Comparison of ENCODE assay signal across 8 cellular contexts in the genomic region with DNA sequence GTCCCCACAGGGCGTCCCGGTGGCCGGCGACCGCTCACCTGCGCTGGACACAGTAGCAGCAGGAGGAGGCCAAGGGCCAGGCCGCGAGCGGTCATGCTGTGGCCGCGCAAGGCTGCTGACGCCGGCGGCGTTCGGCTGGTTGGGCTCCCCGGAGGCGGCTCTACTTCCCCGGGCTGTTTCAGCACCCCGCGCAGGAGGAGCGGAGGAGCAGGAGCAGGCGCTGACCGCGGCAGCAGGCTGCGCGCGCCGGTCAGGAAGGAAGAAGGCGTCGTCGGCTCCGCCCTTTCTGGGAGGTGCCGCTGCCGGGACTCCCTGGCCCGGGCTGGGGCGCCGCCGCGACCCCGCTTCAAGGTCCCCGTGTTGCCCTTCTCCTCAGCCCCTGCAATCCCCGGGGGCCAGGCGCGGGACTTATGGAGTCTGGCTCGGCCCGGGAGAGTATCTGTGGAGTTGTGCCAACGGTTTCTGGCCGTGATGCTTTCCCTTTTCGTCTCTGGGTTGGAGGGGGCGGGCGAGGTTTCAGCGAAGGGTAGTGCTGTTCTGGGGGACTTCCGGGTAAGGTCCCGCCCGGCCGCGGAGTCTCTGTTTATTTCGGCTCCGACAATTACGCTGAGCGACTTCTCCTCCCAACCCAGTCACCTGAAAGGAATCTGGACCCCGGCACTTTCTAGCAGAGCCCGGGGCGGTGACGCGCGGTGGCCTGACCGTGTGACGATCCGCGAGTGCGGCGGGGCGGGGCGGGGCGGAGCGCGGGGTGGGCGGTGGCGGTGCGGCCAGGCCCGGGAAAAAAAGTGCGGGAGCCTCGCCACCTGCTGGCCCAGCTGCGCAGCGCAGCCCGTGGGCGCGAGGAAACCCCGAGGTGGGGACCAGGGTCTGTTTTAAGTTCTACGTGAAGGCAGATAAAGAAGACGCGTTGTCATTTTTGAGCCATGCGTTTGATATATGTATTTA. TPM values are rescaled to one million over a fixed set of nuclear protein-coding genes. Genes with fewer than 3 reads are reported as not detected.
A peak's percentile ranks its signal among the peaks of the same experiment; 100 is the strongest.
DNase-seq lines count a peak whose midpoint lies in the region; ATAC-seq, FAIRE-seq and TF ChIP-seq lines count a peak whose summit lies in the region.

A gene (minus strand): TSS at position 258 of the 948 bp plus-strand sequence. CDS start 163 bp downstream, at position 95.

- peak within 1 kb of the TSS; percentile 85 to 97 (median 90) for H3K4me2 ChIP-seq in BLaER1 treated with 17β-estradiol and CSF1 and Interleukin-3, amounts not matched to agents 10 nM and 100 nM

- TF ChIP-seq CTCF in coronary artery (IDR thresholded peaks at IDR 0.05), result peak; percentile 89

- peak within 1 kb of the TSS; percentile 94 for H3K4me3 Mint-ChIP-seq in activated CD4-positive, alpha-beta T cell treated with anti-CD3 and anti-CD28 coated beads, Interleukin-2, amount 10 ng/mL, durations not matched to agents 24 days and 14 days

- H3K27ac ChIP-seq in BLaER1 treated with 17β-estradiol and CSF1 and Interleukin-3, amounts not matched to agents 10 nM and 100 nM, result peak within 1 kb of the TSS; percentile 88 to 97 (median 94)
- peak within 1 kb of the TSS; percentile 99 to 100 for H3K27ac ChIP-seq in coronary artery

- H3K4me1 ChIP-seq in BLaER1 treated with 17β-estradiol and CSF1 and Interleukin-3, amounts not matched to agents 10 nM and 100 nM, result peaks cover 32 to 57% (median 39%) of the 10 kb centered on the region in 10 experiments

- peak within 1 kb of the TSS; percentile 96 for H3K27ac Mint-ChIP-seq in activated CD4-positive, alpha-beta T cell treated with anti-CD3 and anti-CD28 coated beads, Interleukin-2, amount 10 ng/mL, durations not matched to agents 24 days and 14 days

- no peaks in the 10 kb centered on the region for H3K9me3 ChIP-seq in BLaER1 treated with 17β-estradiol and CSF1 and Interleukin-3, amounts not matched to agents 10 nM and 100 nM (replicated peaks in 1 of 11)

- no peaks in the 10 kb centered on the region for H3K9me3 Mint-ChIP-seq in activated CD4-positive, alpha-beta T cell treated with anti-CD3 and anti-CD28 coated beads, Interleukin-2, amount 10 ng/mL, durations not matched to agents 24 days and 14 days

- DNase-seq in GM19239 (ENCODE audit: insufficient read length, low spot score) (peak; percentile 88), NCI-H526 (lab: John Stamatoyannopoulos, UW) (peak; percentile 51 to 88), coronary artery (ENCODE audit: low spot score) (peak; percentile 97), left lobe of liver (ENCODE audit: low spot score) (peak; percentile 94)
- peak; percentile 98 for DNase-seq in activated CD4-positive, alpha-beta T cell treated with anti-CD3 and anti-CD28 coated beads, Interleukin-2, amount 10 ng/mL, durations not matched to agents 24 days and 14 days
- DNase-seq in stimulated activated CD4-positive, alpha-beta T cell treated with anti-CD3 and anti-CD28 coated beads, Interleukin-2, amount 100 ng/mL, for 4 hours (ENCODE audit: low read depth), result peak; percentile 87

- H3K27me3 ChIP-seq in BLaER1 treated with 17β-estradiol and CSF1 and Interleukin-3, amounts not matched to agents 10 nM and 100 nM, result no peaks in the 10 kb centered on the region

- H3K27me3 Mint-ChIP-seq in activated CD4-positive, alpha-beta T cell treated with anti-CD3 and anti-CD28 coated beads, Interleukin-2, amount 10 ng/mL, durations not matched to agents 24 days and 14 days, result peaks cover 3% of the 10 kb centered on the region

- intact Hi-C loops in activated CD4-positive, alpha-beta T cell treated with anti-CD3 and anti-CD28 coated beads, Interleukin-2, amount 10 ng/mL, durations not matched to agents 24 days and 14 days (cut with micrococcal nuclease), result loop anchor here (1.0 to 5.0 kb wide), 8 partner anchors 12 to 654 kb away; a partner anchor contains a TSS

- peak within 1 kb of the TSS; percentile 88 to 97 (median 93) for H3K9ac ChIP-seq in BLaER1 treated with 17β-estradiol and CSF1 and Interleukin-3, amounts not matched to agents 10 nM and 100 nM

- peak within 1 kb of the TSS; percentile 74 to 96 (median 82) for H3K4me3 ChIP-seq in BLaER1 treated with 17β-estradiol and CSF1 and Interleukin-3, amounts not matched to agents 10 nM and 100 nM
- H3K4me3 ChIP-seq in coronary artery, result peak within 1 kb of the TSS; percentile 94

- peaks cover 17% of the 10 kb centered on the region for H3K36me3 Mint-ChIP-seq in activated CD4-positive, alpha-beta T cell treated with anti-CD3 and anti-CD28 coated beads, Interleukin-2, amount 10 ng/mL, durations not matched to agents 24 days and 14 days (ENCODE audit: low read depth)

- H3K4me1 Mint-ChIP-seq in activated CD4-positive, alpha-beta T cell treated with anti-CD3 and anti-CD28 coated beads, Interleukin-2, amount 10 ng/mL, durations not matched to agents 24 days and 14 days, result peaks cover 37% of the 10 kb centered on the region

- peak; percentile 61 for FAIRE-seq in GM19239 (lab: Jason Lieb, UNC)

- ATAC-seq in HG03457 (IDR thresholded peaks at IDR 0.05; ENCODE audit: unreplicated experiment) (peak; percentile 78), left lobe of liver (peak; percentile 94)

- H4K20me1 ChIP-seq in BLaER1 treated with 17β-estradiol and CSF1 and Interleukin-3, amounts not matched to agents 10 nM and 100 nM, result peaks cover 15 to 43% (median 34%) of the 10 kb centered on the region in 11 experiments; a peak in 16 of 22 replicates

- H3K36me3 ChIP-seq in BLaER1 treated with 17β-estradiol and CSF1 and Interleukin-3, amounts not matched to agents 10 nM and 100 nM, result peaks cover 13 to 21% (median 19%) of the 10 kb centered on the region in 11 experiments; a peak in 20 of 22 replicates

RNA-seq across cellular contexts. Expression of the gene that starts here (rescaled TPM):
- total RNA-seq in activated CD4-positive, alpha-beta T cell treated with anti-CD3 and anti-CD28 coated beads, Interleukin-2, amount 10 ng/mL, durations not matched to agents 24 days and 14 days, result 26.3 and 29.9 TPM in 2 replicates
- 13.3 TPM for total RNA-seq in left lobe of liver

Comparison
In these comparisons a context has a peak if more than half of its experiments do, and no peak if none do; other contexts are left out.
1. Peak in every context shown above with its lines: DNase-seq, ATAC-seq, H3K4me3 ChIP-seq and H3K27ac ChIP-seq.